8 cellular contexts compared by ENCODE assay signal in genomic region chrX:130110379-130111219, GRCh38. TPM values are rescaled to one million over a fixed set of nuclear protein-coding genes. Genes with fewer than 3 reads are reported as not detected.
DNase-seq lines count a peak whose midpoint lies in the region; ATAC-seq and TF ChIP-seq lines count a peak whose summit lies in the region.

Gene ELF4 (minus strand): TSS chrX:130110497. CDS start chrX:130081330, 29,167 bp downstream.

- WGBS in ovary, 3 donors: 30 to 55% (median 47%) methylated on average over 37 to 120 of the region's 123 CpGs

- H3K27me3 ChIP-seq in PC-3 (ENCODE audit: low read length) (no peaks in the 10 kb centered on the region), foreskin keratinocyte (no peaks in the 10 kb centered on the region), ovary (no peaks in the 10 kb centered on the region)

- H3K36me3 ChIP-seq in PC-3 (ENCODE audit: low read depth, low read length): no peaks in the 10 kb centered on the region
- H3K36me3 ChIP-seq in ovary: no peaks in the 10 kb centered on the region

- no peak for TF ChIP-seq EP300 in ovary (IDR thresholded peaks at IDR 0.05)

- H3K9ac ChIP-seq in PC-3 (ENCODE audit: low read length): peak within 1 kb of the TSS; percentile 98

- CTCF ChIA-PET in PC-3 (lab: Charles Lee): no interaction called here

- no peak for TF ChIP-seq POLR2A in ovary (IDR thresholded peaks at IDR 0.05)

- peak; percentile 51 for ATAC-seq in HG03045 (IDR thresholded peaks at IDR 0.05; ENCODE audit: unreplicated experiment)
- ATAC-seq in PC-3: peak; percentile 52
- peak; percentile 58 for ATAC-seq in foreskin keratinocyte
- ATAC-seq in GM21576 (IDR thresholded peaks at IDR 0.05; ENCODE audit: unreplicated experiment): no peak

- peak; percentile 17 to 43 for DNase-seq in NCI-H524 (lab: John Stamatoyannopoulos, UW)
- no peak for DNase-seq in NCI-H524 treated with DMSO at 0.1 percent for 48 hours (lab: John Stamatoyannopoulos, UW)
- peak; percentile 68 for DNase-seq in PC-3
- peak; percentile 53 for DNase-seq in activated T-helper 9 cell treated with anti-CD3 and anti-CD28 coated beads, Interleukin-2, amount 50 U/mL, for 16 hours (ENCODE audit: low read depth)
- DNase-seq in foreskin keratinocyte: no peak
- peak; percentile 48 to 64 (median 58) for DNase-seq in ovary

- no peaks in the 10 kb centered on the region for H3F3A ChIP-seq in PC-3 (ENCODE audit: low read length, unreplicated experiment)

- peak within 1 kb of the TSS; percentile 98 for H3K4me2 ChIP-seq in PC-3 (ENCODE audit: low read length)

- H3K27ac ChIP-seq in PC-3 (ENCODE audit: low read length) (peak within 1 kb of the TSS; percentile 87), foreskin keratinocyte (peak within 1 kb of the TSS; percentile 99), ovary (peak within 1 kb of the TSS; percentile 82 to 93)

- H3K9me3 ChIP-seq in PC-3 (ENCODE audit: low read length) (no peaks in the 10 kb centered on the region), ovary (no peaks in the 10 kb centered on the region)

- no peak for TF ChIP-seq CTCF in PC-3 (conservative IDR thresholded peaks at IDR 0.05; ENCODE audit: low read depth, low read length)
- no peak for TF ChIP-seq CTCF in foreskin keratinocyte (conservative IDR thresholded peaks at IDR 0.05)
- no peak for TF ChIP-seq CTCF in ovary (IDR thresholded peaks at IDR 0.05)

- POLR2A ChIA-PET in PC-3 (lab: Charles Lee; ENCODE audit: unreplicated experiment): no interaction called here

- H3K79me2 ChIP-seq in PC-3 (ENCODE audit: low read length): peaks cover 46% of the 10 kb centered on the region

- peaks cover 34% of the 10 kb centered on the region for H3K4me1 ChIP-seq in PC-3 (ENCODE audit: insufficient read depth, low read length)
- H3K4me1 ChIP-seq in foreskin keratinocyte: peaks cover 23% of the 10 kb centered on the region
- H3K4me1 ChIP-seq in ovary (ENCODE audit: insufficient read depth): peaks cover 2% of the 10 kb centered on the region

- peaks cover 11% of the 10 kb centered on the region; the same call in 1 of the 2 replicates for H4K20me1 ChIP-seq in PC-3 (ENCODE audit: low read length)

- BruUV-seq in PC-3 (replicated peaks; lab: Mats Ljungman, UMichigan): no TSS peak

- H3K4me3 ChIP-seq in PC-3 (ENCODE audit: low read length) (peak within 1 kb of the TSS; percentile 90), ovary (peak within 1 kb of the TSS; percentile 52)

- intact Hi-C loops in PC-3 (cut with micrococcal nuclease): loop anchor here (10.0 kb wide), 1 partner anchor 54 kb away; the partner anchor contains the start of gene AIFM1
- intact Hi-C loops in ovary (cut with DNase I): loop anchor here in 1 of 4 donors (5.0 kb wide), 1 partner anchor 62 kb away; the partner anchor contains the start of gene RAB33A

- peak within 1 kb of the TSS; percentile 55 for H2AFZ ChIP-seq in PC-3 (ENCODE audit: low read length)

- H3K9me2 ChIP-seq in PC-3 (replicated peaks; ENCODE audit: low read length): no peaks in the 10 kb centered on the region

RNA-seq across cellular contexts. Expression of gene ELF4, which starts in this region (rescaled TPM):
- total RNA-seq in PC-3 (2014; rRNA removed): 23.4 and 23.8 TPM in 2 replicates
- 26.5 and 27.8 TPM in 2 replicates for total RNA-seq in foreskin keratinocyte
- 13.9 and 15.9 TPM in 2 replicates for polyA plus RNA-seq in foreskin keratinocyte
- 10 to 100 TPM in 6 of 7 donors, 1 to 10 TPM in 1; 9.3 to 24.2 (median 20.2) TPM for total RNA-seq in ovary
- polyA plus RNA-seq in ovary: 10 to 100 TPM; 13.0 to 25.6 TPM

Comparison
In these comparisons a context has a peak if more than half of its experiments do, and no peak if none do; other contexts are left out.
1. DNase-seq: peak in NCI-H524 (2 of 2), PC-3 (single experiment), activated T-helper 9 cell treated with anti-CD3 and anti-CD28 coated beads, Interleukin-2, amount 50 U/mL, for 16 hours (single experiment) and ovary (5 of 5); none in NCI-H524 treated with DMSO at 0.1 percent for 48 hours (single experiment) and foreskin keratinocyte (0 of 2).
2. Peak in every context shown above with its lines, with median percentiles within 50 percentile points of each other: H3K27ac ChIP-seq.